ENCODE assay signal across 19 cellular contexts in genomic region chr3:6281662-6282061, GRCh38.
"Had no signal": no experiment of that assay in that cellular context is flagged by ENCODE, and none has a peak within 500 bp of the region (broad histone marks: within the 10 kb centered on the region; RNA-seq: fewer than 3 reads in every experiment).

No MANE protein-coding gene starts in this region.

- ATAC-seq: activated naive CD8-positive, alpha-beta T cell treated with anti-CD3 and anti-CD28 coated beads, Interleukin-2, amount 50 U/mL, for 24 hours; natural killer cell had no signal

- H3K27ac Mint-ChIP-seq: activated naive CD4-positive, alpha-beta T cell treated with anti-CD3 and anti-CD28 coated beads for 36 hours; activated naive CD8-positive, alpha-beta T cell treated with anti-CD3 and anti-CD28 coated beads, Interleukin-2, amount 50 U/mL, for 24 hours; activated T-helper 2 cell treated with anti-CD3 and anti-CD28 coated beads, Interferon-gamma antibody, Interleukin-2, Interleukin-4, amounts not matched to agents 10 μg/mL and 5 μg/mL and 100 μg/mL, durations not matched to agents 14 hours and 24 hours and 36 hours; natural killer cell had no signal

- H3K4me1 Mint-ChIP-seq: activated naive CD8-positive, alpha-beta T cell treated with anti-CD3 and anti-CD28 coated beads, Interleukin-2, amount 50 U/mL, for 24 hours; natural killer cell had no signal

- DNase-seq: activated CD4-positive, alpha-beta T cell treated with anti-CD3 and anti-CD28 coated beads, Interleukin-2, amount 50 U/mL, for 4 hours; activated CD4-positive, CD25-positive, alpha-beta regulatory T cell treated with anti-CD3 and anti-CD28 coated beads, Interleukin-2, amount 50 U/mL, for 72 hours; activated naive CD4-positive, alpha-beta T cell treated with anti-CD3 and anti-CD28 coated beads for 36 hours; activated naive CD8-positive, alpha-beta T cell treated with anti-CD3 and anti-CD28 coated beads, Interleukin-2, amount 50 U/mL, for 24 hours; activated T-cell treated with anti-CD3 and anti-CD28 coated beads for 4 hours; aorta; cortex of kidney; effector CD8-positive, alpha-beta T cell; esophagus squamous epithelium; hippocampal formation; kidney; left ventricle myocardium inferior; mesenchymal stem cell; natural killer cell; stimulated activated CD4-positive, alpha-beta T cell treated with anti-CD3 and anti-CD28 coated beads, Interleukin-15, amount 100 ng/mL, for 24 hours; stimulated activated CD4-positive, alpha-beta T cell treated with anti-CD3 and anti-CD28 coated beads, Interleukin-4, amount 100 ng/mL, for 1 hour; stimulated activated naive CD4-positive, alpha-beta T cell treated with Interleukin-2 at 50 U/mL for 16 hours; substantia nigra had no signal

- H3K9me3 Mint-ChIP-seq: activated naive CD4-positive, alpha-beta T cell treated with anti-CD3 and anti-CD28 coated beads for 36 hours had no signal

- H3K27me3 Mint-ChIP-seq: activated naive CD8-positive, alpha-beta T cell treated with anti-CD3 and anti-CD28 coated beads, Interleukin-2, amount 50 U/mL, for 24 hours had no signal

- H3K4me3 Mint-ChIP-seq: activated naive CD4-positive, alpha-beta T cell treated with anti-CD3 and anti-CD28 coated beads for 36 hours; activated naive CD8-positive, alpha-beta T cell treated with anti-CD3 and anti-CD28 coated beads, Interleukin-2, amount 50 U/mL, for 24 hours; natural killer cell had no signal
